ENCODE assay signal across 24 cellular contexts in genomic region chr15:83991163-83991562, GRCh38.
A peak's percentile ranks its signal among the peaks of the same experiment; 100 is the strongest.
DNase-seq lines count a peak whose midpoint lies in the region; ATAC-seq and TF ChIP-seq lines count a peak whose summit lies in the region.
"Had no signal": no experiment of that assay in that cellular context is flagged by ENCODE, and none has a peak within 500 bp of the region (broad histone marks: within the 10 kb centered on the region; RNA-seq: fewer than 3 reads in every experiment).

No MANE protein-coding gene starts in this region.

- intact Hi-C loops in body of pancreas (cut with DNase I), result no loop called here

- H2AK5ac ChIP-seq in trophoblast cell (ENCODE audit: low read length), result no peak overlapping the region

- H4K8ac ChIP-seq in trophoblast cell (ENCODE audit: low read depth, low read length), result no peak overlapping the region

- H3K36me3 ChIP-seq in MG63 (no peaks in the 10 kb centered on the region), body of pancreas (replicated peaks in 1 of 2; ENCODE audit: insufficient read depth in 1 of 2, low read depth in 2 of 2) (no peaks in the 10 kb centered on the region), thoracic aorta (no peaks in the 10 kb centered on the region), trophoblast cell (ENCODE audit: control insufficient read depth in 1 of 2, insufficient read depth in 2 of 2, low read length in 2 of 2) (no peaks in the 10 kb centered on the region)
- H3K36me3 ChIP-seq: HAP-1, SJCRH30 had no signal

- no peak overlapping the region for H2BK120ac ChIP-seq in trophoblast cell (ENCODE audit: insufficient read depth, low read length, poor library complexity)

- WGBS in body of pancreas, 2 donors, result 81 to 87% methylated on average over 5 of the region's 5 CpGs
- no CpG with 5 or more reads among the region's 5 CpGs for WGBS in trophoblast cell (ENCODE audit: extremely low coverage, insufficient coverage, insufficient read length)

- no peaks in the 10 kb centered on the region for H3K79me2 ChIP-seq in trophoblast cell (ENCODE audit: control insufficient read depth, insufficient read depth, low read length, poor library complexity)

- H3K9me3 ChIP-seq in MG63 (no peaks in the 10 kb centered on the region), body of pancreas (no peaks in the 10 kb centered on the region), thoracic aorta (no peaks in the 10 kb centered on the region), trophoblast cell (ENCODE audit: insufficient read depth, low read depth, low read length) (no peaks in the 10 kb centered on the region)
- H3K9me3 ChIP-seq: HAP-1, SJCRH30 had no signal

- H3K4ac ChIP-seq in trophoblast cell (ENCODE audit: low read depth, low read length), result no peak overlapping the region

- H4K91ac ChIP-seq in trophoblast cell (ENCODE audit: low read depth, low read length), result no peak overlapping the region

- POLR2A ChIA-PET in naive thymus-derived CD8-positive, alpha-beta T cell (lab: Charles Lee), result no interaction called here

- H3K27me3 ChIP-seq in MG63 (no peaks in the 10 kb centered on the region), body of pancreas (no peaks in the 10 kb centered on the region), thoracic aorta (replicated peaks; ENCODE audit: insufficient read depth) (no peaks in the 10 kb centered on the region), trophoblast cell (ENCODE audit: insufficient read depth, low read length) (no peaks in the 10 kb centered on the region)
- H3K27me3 ChIP-seq: SJCRH30 had no signal

- no peaks in the 10 kb centered on the region for H3K9me3 Mint-ChIP-seq in naive thymus-derived CD8-positive, alpha-beta T cell
- H3K9me3 Mint-ChIP-seq in stimulated activated naive B cell treated with anti-CD40 and anti-IgM and Interleukin-4, amounts not matched to agents 10 μg/mL and 1 μg/mL and 100 μg/mL, for 72 hours, result no peaks in the 10 kb centered on the region

- ATAC-seq in body of pancreas, result peak; percentile 48
- ATAC-seq in thoracic aorta (ENCODE audit: insufficient number of reproducible peaks, low FRiP score, low read depth), result peak; percentile 82
- ATAC-seq in naive thymus-derived CD8-positive, alpha-beta T cell, result no peak
- no peak for ATAC-seq in stimulated activated naive B cell treated with anti-CD40 and anti-IgM and Interleukin-4, amounts not matched to agents 10 μg/mL and 1 μg/mL and 100 μg/mL, for 72 hours (replicated peaks)
- ATAC-seq: PC-3 had no signal

- no peak overlapping the region for H3K27ac Mint-ChIP-seq in naive thymus-derived CD8-positive, alpha-beta T cell
- no peak overlapping the region for H3K27ac Mint-ChIP-seq in stimulated activated naive B cell treated with anti-CD40 and anti-IgM and Interleukin-4, amounts not matched to agents 10 μg/mL and 1 μg/mL and 100 μg/mL, for 72 hours
- H3K27ac Mint-ChIP-seq: CD14-positive monocyte had no signal

- H3K79me1 ChIP-seq in trophoblast cell (ENCODE audit: low read length), result no peaks in the 10 kb centered on the region

- H3K27ac ChIP-seq in body of pancreas, result no peak overlapping the region
- H3K27ac ChIP-seq in thoracic aorta, result peak overlapping the region; percentile 77 to 78
- H3K27ac ChIP-seq in trophoblast cell (ENCODE audit: low read depth, low read length), result no peak overlapping the region
- H3K27ac ChIP-seq: 22Rv1, GM23248, SJCRH30 had no signal

- H2BK5ac ChIP-seq in trophoblast cell (ENCODE audit: low read depth, low read length, poor library complexity), result no peak overlapping the region

- H3K18ac ChIP-seq in trophoblast cell (ENCODE audit: low read length), result no peak overlapping the region

- DNase-seq in DMS 273 (lab: John Stamatoyannopoulos, UW; ENCODE audit: unreplicated experiment), result peak; percentile 62
- DNase-seq in DMS 273 treated with DMSO at 0.1 percent for 48 hours (lab: John Stamatoyannopoulos, UW), result no peak
- DNase-seq in MG63, result peak; percentile 6
- DNase-seq in body of pancreas, result no peak
- DNase-seq in thoracic aorta (ENCODE audit: low spot score), result no peak
- DNase-seq in naive thymus-derived CD8-positive, alpha-beta T cell, result no peak
- no peak for DNase-seq in stimulated activated naive B cell treated with anti-CD40 and anti-IgM and Interleukin-4, amounts not matched to agents 10 μg/mL and 1 μg/mL and 100 μg/mL, for 72 hours
- no peak for DNase-seq in trophoblast cell
- DNase-seq: AML-193, DND-41, GM23248, IMR-90, NCI-H1092, NCI-H1436 treated with DMSO at 0.1 percent for 48 hours, NCI-H2029 treated with DMSO at 0.1 percent for 48 hours, NCI-H2171 treated with DMSO at 0.1 percent for 48 hours, NCI-H446 treated with DMSO at 0.1 percent for 48 hours, NCI-H748 treated with DMSO at 0.1 percent for 48 hours, PC-3, RPMI8226 had no signal

- H3K4me1 ChIP-seq in body of pancreas, result peaks cover 10% of the 10 kb centered on the region
- peaks cover 19 to 43% of the 10 kb centered on the region in 2 donors for H3K4me1 ChIP-seq in thoracic aorta (ENCODE audit: control insufficient read depth in 1 of 2, low read depth in 2 of 2)
- H3K4me1 ChIP-seq in trophoblast cell (ENCODE audit: control insufficient read depth in 1 of 2, insufficient read depth in 2 of 2, low read length in 2 of 2), result no peaks in the 10 kb centered on the region
- H3K4me1 ChIP-seq: HAP-1, SJCRH30 had no signal

- peaks cover 4 to 28% (median 12%) of the 10 kb centered on the region in 5 donors for H3K27me3 Mint-ChIP-seq in naive thymus-derived CD8-positive, alpha-beta T cell
- no peaks in the 10 kb centered on the region for H3K27me3 Mint-ChIP-seq in stimulated activated naive B cell treated with anti-CD40 and anti-IgM and Interleukin-4, amounts not matched to agents 10 μg/mL and 1 μg/mL and 100 μg/mL, for 72 hours

- no peak for TF ChIP-seq CTCF in body of pancreas (IDR thresholded peaks at IDR 0.05)
- no peak for TF ChIP-seq CTCF in thoracic aorta (IDR thresholded peaks at IDR 0.05)

- H3K9ac ChIP-seq in trophoblast cell (ENCODE audit: low read length), result no peak overlapping the region
- H3K9ac ChIP-seq: GM23248 had no signal

- no peak overlapping the region for H3K14ac ChIP-seq in trophoblast cell (ENCODE audit: low read length)

- no peak overlapping the region for H3K4me2 ChIP-seq in trophoblast cell (ENCODE audit: low read length)

- H2AFZ ChIP-seq in trophoblast cell (ENCODE audit: insufficient read depth, low read length, poor library complexity), result no peak overlapping the region
- H2AFZ ChIP-seq: GM23248 had no signal

- H3K4me1 Mint-ChIP-seq in naive thymus-derived CD8-positive, alpha-beta T cell, result peaks cover 0 to 2% (median 0%) of the 10 kb centered on the region in 4 donors
- no peaks in the 10 kb centered on the region for H3K4me1 Mint-ChIP-seq in stimulated activated naive B cell treated with anti-CD40 and anti-IgM and Interleukin-4, amounts not matched to agents 10 μg/mL and 1 μg/mL and 100 μg/mL, for 72 hours
- H3K4me1 Mint-ChIP-seq: CD14-positive monocyte had no signal

- H3K23ac ChIP-seq in trophoblast cell (ENCODE audit: low read length), result no peak overlapping the region

- H4K12ac ChIP-seq in trophoblast cell (ENCODE audit: low read depth, low read length), result no peak overlapping the region

- no peak overlapping the region for H2BK12ac ChIP-seq in trophoblast cell (ENCODE audit: low read length)

- H3K36me3 Mint-ChIP-seq in naive thymus-derived CD8-positive, alpha-beta T cell, result no peaks in the 10 kb centered on the region
- H3K36me3 Mint-ChIP-seq in stimulated activated naive B cell treated with anti-CD40 and anti-IgM and Interleukin-4, amounts not matched to agents 10 μg/mL and 1 μg/mL and 100 μg/mL, for 72 hours, result no peaks in the 10 kb centered on the region
- H3K36me3 Mint-ChIP-seq: CD14-positive monocyte had no signal

- TF ChIP-seq POLR2A in body of pancreas (IDR thresholded peaks at IDR 0.05), result no peak

- H3K4me3 ChIP-seq in MG63 (no peak overlapping the region), body of pancreas (no peak overlapping the region), thoracic aorta (no peak overlapping the region), trophoblast cell (ENCODE audit: low read depth, low read length) (no peak overlapping the region)
- H3K4me3 ChIP-seq: GM23248, HAP-1, SJCRH30 had no signal

- H3K4me3 Mint-ChIP-seq in naive thymus-derived CD8-positive, alpha-beta T cell, result no peak overlapping the region
- H3K4me3 Mint-ChIP-seq in stimulated activated naive B cell treated with anti-CD40 and anti-IgM and Interleukin-4, amounts not matched to agents 10 μg/mL and 1 μg/mL and 100 μg/mL, for 72 hours, result no peak overlapping the region
- H3K4me3 Mint-ChIP-seq: CD14-positive monocyte had no signal

Comparison
In these comparisons a context has a peak if more than half of its experiments do, and no peak if none do; other contexts are left out.
1. DNase-seq: peak in DMS 273 (single experiment) and MG63 (single experiment); none in DMS 273 treated with DMSO at 0.1 percent for 48 hours (single experiment), body of pancreas (0 of 4), thoracic aorta (single experiment), naive thymus-derived CD8-positive, alpha-beta T cell (0 of 10), stimulated activated naive B cell treated with anti-CD40 and anti-IgM and Interleukin-4, amounts not matched to agents 10 μg/mL and 1 μg/mL and 100 μg/mL, for 72 hours (single experiment) and trophoblast cell (0 of 2).
2. ATAC-seq: peak in body of pancreas (single experiment) and thoracic aorta (single experiment); none in naive thymus-derived CD8-positive, alpha-beta T cell (0 of 2) and stimulated activated naive B cell treated with anti-CD40 and anti-IgM and Interleukin-4, amounts not matched to agents 10 μg/mL and 1 μg/mL and 100 μg/mL, for 72 hours (0 of 2).
3. H3K27ac ChIP-seq: peak in thoracic aorta (2 of 2); none in body of pancreas (0 of 4) and trophoblast cell (single experiment).